Comparison of ENCODE assay signal across 3 cellular contexts in genomic region chr9:81549500-81550206, GRCh38.
A peak's percentile ranks its signal among the peaks of the same experiment; 100 is the strongest.
TF ChIP-seq lines count a peak whose summit lies in the region.

No MANE protein-coding gene starts in this region.

TF ChIP-seq in A549, 52 proteins besides CTCF, POLR2A, EP300 and RAD21 (continued from another document):
- TF ChIP-seq, protein P1, sequence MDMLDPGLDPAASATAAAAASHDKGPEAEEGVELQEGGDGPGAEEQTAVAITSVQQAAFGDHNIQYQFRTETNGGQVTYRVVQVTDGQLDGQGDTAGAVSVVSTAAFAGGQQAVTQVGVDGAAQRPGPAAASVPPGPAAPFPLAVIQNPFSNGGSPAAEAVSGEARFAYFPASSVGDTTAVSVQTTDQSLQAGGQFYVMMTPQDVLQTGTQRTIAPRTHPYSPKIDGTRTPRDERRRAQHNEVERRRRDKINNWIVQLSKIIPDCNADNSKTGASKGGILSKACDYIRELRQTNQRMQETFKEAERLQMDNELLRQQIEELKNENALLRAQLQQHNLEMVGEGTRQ (IDR thresholded peaks at IDR 0.05), result no peak
- no peak; the same call in 1 of the 2 replicates for TF ChIP-seq GATA3 (IDR thresholded peaks at IDR 0.05; ENCODE audit: borderline replicate concordance)

TF ChIP-seq in HepG2, 621 proteins besides CTCF, POLR2A, EP300 and RAD21 (continued from another document and continues in another):
- TF ChIP-seq RCOR2 (CRISPR knock-in tag; IDR thresholded peaks at IDR 0.05) (0 out of 2 replicates have a peak, but pooled peaks have one; percentile 63), ZNF280B (CRISPR knock-in tag; IDR thresholded peaks at IDR 0.05; ENCODE audit: borderline replicate concordance) (no peak), ZNF674 (CRISPR knock-in tag; IDR thresholded peaks at IDR 0.05; ENCODE audit: low read depth) (no peak), ARID5B (CRISPR knock-in tag; IDR thresholded peaks at IDR 0.05) (peak; percentile 90), RXRB (CRISPR knock-in tag; IDR thresholded peaks at IDR 0.05; ENCODE audit: borderline replicate concordance) (peak; percentile 55; the same call in 1 of the 2 replicates), DPF2 (CRISPR knock-in tag; IDR thresholded peaks at IDR 0.05; ENCODE audit: borderline replicate concordance, low read depth) (peak; percentile 74), LCORL (IDR thresholded peaks at IDR 0.05) (no peak), LCORL (CRISPR knock-in tag; IDR thresholded peaks at IDR 0.05) (peak; percentile 59), ZNF619 (CRISPR knock-in tag; IDR thresholded peaks at IDR 0.05) (no peak), NAIF1 (CRISPR knock-in tag; IDR thresholded peaks at IDR 0.05; ENCODE audit: borderline replicate concordance) (no peak), SOX5 (CRISPR knock-in tag; IDR thresholded peaks at IDR 0.05; ENCODE audit: borderline replicate concordance) (peak; percentile 30; the same call in 1 of the 2 replicates), HMG20A (CRISPR knock-in tag; IDR thresholded peaks at IDR 0.05; ENCODE audit: borderline replicate concordance) (peak; percentile 70; the same call in 1 of the 2 replicates), ZMYM4 (CRISPR knock-in tag; IDR thresholded peaks at IDR 0.05) (peak; percentile 34; the same call in 1 of the 2 replicates), FOXO1 (CRISPR knock-in tag; IDR thresholded peaks at IDR 0.05) (peak; percentile 58; the same call in 1 of the 2 replicates), ZNF768 (CRISPR knock-in tag; IDR thresholded peaks at IDR 0.05) (no peak), HDAC1 (CRISPR knock-in tag; IDR thresholded peaks at IDR 0.05) (peak; percentile 76), MTF1 (CRISPR knock-in tag; IDR thresholded peaks at IDR 0.05) (no peak), ELF3 (CRISPR knock-in tag; IDR thresholded peaks at IDR 0.05) (peak; percentile 64; the same call in 1 of the 2 replicates), EED (CRISPR knock-in tag; IDR thresholded peaks at IDR 0.05) (no peak), FOSL2 (CRISPR knock-in tag; IDR thresholded peaks at IDR 0.05) (peak; percentile 68), MED13 (CRISPR knock-in tag; IDR thresholded peaks at IDR 0.05) (peak; percentile 59; the same call in 1 of the 2 replicates), SMAD3 (CRISPR knock-in tag; IDR thresholded peaks at IDR 0.05) (0 out of 2 replicates have a peak, but pooled peaks have one; percentile 29)
- TF ChIP-seq, protein P2, sequence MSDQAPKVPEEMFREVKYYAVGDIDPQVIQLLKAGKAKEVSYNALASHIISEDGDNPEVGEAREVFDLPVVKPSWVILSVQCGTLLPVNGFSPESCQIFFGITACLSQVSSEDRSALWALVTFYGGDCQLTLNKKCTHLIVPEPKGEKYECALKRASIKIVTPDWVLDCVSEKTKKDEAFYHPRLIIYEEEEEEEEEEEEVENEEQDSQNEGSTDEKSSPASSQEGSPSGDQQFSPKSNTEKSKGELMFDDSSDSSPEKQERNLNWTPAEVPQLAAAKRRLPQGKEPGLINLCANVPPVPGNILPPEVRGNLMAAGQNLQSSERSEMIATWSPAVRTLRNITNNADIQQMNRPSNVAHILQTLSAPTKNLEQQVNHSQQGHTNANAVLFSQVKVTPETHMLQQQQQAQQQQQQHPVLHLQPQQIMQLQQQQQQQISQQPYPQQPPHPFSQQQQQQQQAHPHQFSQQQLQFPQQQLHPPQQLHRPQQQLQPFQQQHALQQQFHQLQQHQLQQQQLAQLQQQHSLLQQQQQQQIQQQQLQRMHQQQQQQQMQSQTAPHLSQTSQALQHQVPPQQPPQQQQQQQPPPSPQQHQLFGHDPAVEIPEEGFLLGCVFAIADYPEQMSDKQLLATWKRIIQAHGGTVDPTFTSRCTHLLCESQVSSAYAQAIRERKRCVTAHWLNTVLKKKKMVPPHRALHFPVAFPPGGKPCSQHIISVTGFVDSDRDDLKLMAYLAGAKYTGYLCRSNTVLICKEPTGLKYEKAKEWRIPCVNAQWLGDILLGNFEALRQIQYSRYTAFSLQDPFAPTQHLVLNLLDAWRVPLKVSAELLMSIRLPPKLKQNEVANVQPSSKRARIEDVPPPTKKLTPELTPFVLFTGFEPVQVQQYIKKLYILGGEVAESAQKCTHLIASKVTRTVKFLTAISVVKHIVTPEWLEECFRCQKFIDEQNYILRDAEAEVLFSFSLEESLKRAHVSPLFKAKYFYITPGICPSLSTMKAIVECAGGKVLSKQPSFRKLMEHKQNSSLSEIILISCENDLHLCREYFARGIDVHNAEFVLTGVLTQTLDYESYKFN (CRISPR knock-in tag; conservative IDR thresholded peaks at IDR 0.05), result peak; percentile 89

TF ChIP-seq in SK-N-SH, 30 proteins besides CTCF, POLR2A, EP300 and RAD21 (continued from another document):
- TF ChIP-seq IRF3 (IDR thresholded peaks at IDR 0.05; ENCODE audit: low read depth, low read length), result no peak
- TF ChIP-seq NRF1 (IDR thresholded peaks at IDR 0.05; ENCODE audit: low read depth, low read length), result no peak
- TF ChIP-seq YY1 (IDR thresholded peaks at IDR 0.05; ENCODE audit: low read depth), result no peak
